ENCODE assay signal across 9 cellular contexts in the genomic region with DNA sequence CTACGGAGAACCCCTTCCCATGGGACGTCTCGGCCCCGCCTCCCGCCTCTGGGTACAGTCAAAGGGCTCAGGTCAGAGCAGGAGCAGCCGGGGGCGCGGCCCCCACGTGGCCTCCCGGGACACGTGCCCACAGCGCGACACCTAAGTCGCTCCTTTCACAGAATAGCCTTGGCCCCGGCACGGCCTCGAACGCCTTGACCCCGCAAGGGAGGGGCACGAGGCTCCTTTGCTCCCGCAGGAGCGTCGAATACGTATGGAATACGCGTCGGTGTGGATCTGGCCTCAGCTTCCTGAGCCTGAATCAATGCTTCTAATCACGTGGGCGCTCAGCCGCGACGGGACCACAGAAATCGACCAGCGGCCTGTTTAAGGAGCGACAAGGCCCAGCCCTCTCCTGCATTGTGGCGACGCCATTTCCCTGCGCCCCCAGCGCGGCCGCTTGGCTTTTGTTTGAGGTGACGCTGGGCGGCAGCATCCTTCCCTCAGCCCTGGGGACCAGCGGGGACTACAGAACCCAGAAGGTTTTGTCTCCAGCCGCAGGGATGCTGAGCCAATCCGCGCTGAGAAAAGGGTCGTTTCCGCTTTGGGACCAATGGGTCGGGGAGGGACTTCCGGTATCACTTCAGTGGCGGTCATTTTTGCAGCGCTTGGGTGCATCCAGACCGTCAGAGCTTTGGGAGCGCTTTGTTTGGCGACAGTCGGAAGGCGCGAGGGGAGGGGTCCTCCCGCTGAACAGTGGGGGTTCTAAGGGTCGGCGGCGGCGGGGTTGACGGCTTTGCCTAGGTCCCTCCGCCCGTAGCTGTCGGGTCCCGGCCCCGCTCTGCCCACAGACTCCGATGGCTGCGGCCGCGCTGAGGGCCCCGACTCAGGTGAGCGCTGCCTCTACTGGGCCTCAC. TPM values are rescaled to one million over a fixed set of nuclear protein-coding genes. Genes with fewer than 3 reads are reported as not detected.
DNase-seq lines count a peak whose midpoint lies in the region; ATAC-seq and TF ChIP-seq lines count a peak whose summit lies in the region.
"Had no signal": no experiment of that assay in that cellular context is flagged by ENCODE, and none has a peak within 500 bp of the region (broad histone marks: within the 10 kb centered on the region; RNA-seq: fewer than 3 reads in every experiment).

A gene (plus strand): TSS at position 625 of the 896 bp plus-strand sequence. CDS start 212 bp downstream, at position 837.

- H3K27ac ChIP-seq in temporal lobe (ENCODE audit: low read depth, low read length): peak within 1 kb of the TSS; percentile 30
- H3K27ac ChIP-seq: C4-2B had no signal

- peaks cover 18% of the 10 kb centered on the region for H3K4me1 Mint-ChIP-seq in activated naive CD8-positive, alpha-beta T cell treated with anti-CD3 and anti-CD28 coated beads, Interleukin-2, amount 50 U/mL, for 24 hours
- peaks cover 12% of the 10 kb centered on the region for H3K4me1 Mint-ChIP-seq in osteocyte (ENCODE audit: unreplicated experiment)

- peak within 1 kb of the TSS; percentile 79 for H3K27ac Mint-ChIP-seq in activated naive CD8-positive, alpha-beta T cell treated with anti-CD3 and anti-CD28 coated beads, Interleukin-2, amount 50 U/mL, for 24 hours
- H3K27ac Mint-ChIP-seq in osteocyte (ENCODE audit: unreplicated experiment): peak within 1 kb of the TSS; percentile 90

- peaks cover 56% of the 10 kb centered on the region for H3K36me3 Mint-ChIP-seq in activated naive CD8-positive, alpha-beta T cell treated with anti-CD3 and anti-CD28 coated beads, Interleukin-2, amount 50 U/mL, for 24 hours (ENCODE audit: low read depth)
- peaks cover 35% of the 10 kb centered on the region for H3K36me3 Mint-ChIP-seq in osteocyte (ENCODE audit: unreplicated experiment)

- peak; percentile 12 for TF ChIP-seq CTCF in osteocyte (IDR thresholded peaks at IDR 0.05)

- intact Hi-C loops in cardiac septum (cut with DNase I): loop anchor here (2.0 kb wide), 1 partner anchor 15 kb away; a partner anchor contains a TSS

- ATAC-seq in HG03460 (IDR thresholded peaks at IDR 0.05; ENCODE audit: unreplicated experiment): peak; percentile 90
- peak; percentile 89 for ATAC-seq in activated naive CD8-positive, alpha-beta T cell treated with anti-CD3 and anti-CD28 coated beads, Interleukin-2, amount 50 U/mL, for 24 hours

- H3K27me3 Mint-ChIP-seq in activated naive CD8-positive, alpha-beta T cell treated with anti-CD3 and anti-CD28 coated beads, Interleukin-2, amount 50 U/mL, for 24 hours: no peaks in the 10 kb centered on the region
- H3K27me3 Mint-ChIP-seq in osteocyte (ENCODE audit: unreplicated experiment): no peaks in the 10 kb centered on the region

- peaks cover 55% of the 10 kb centered on the region for H3K9me3 Mint-ChIP-seq in activated naive CD8-positive, alpha-beta T cell treated with anti-CD3 and anti-CD28 coated beads, Interleukin-2, amount 50 U/mL, for 24 hours
- H3K9me3 Mint-ChIP-seq in osteocyte (ENCODE audit: unreplicated experiment): peaks cover 41% of the 10 kb centered on the region

- peak within 1 kb of the TSS; percentile 91 for H3K4me3 Mint-ChIP-seq in activated naive CD8-positive, alpha-beta T cell treated with anti-CD3 and anti-CD28 coated beads, Interleukin-2, amount 50 U/mL, for 24 hours
- H3K4me3 Mint-ChIP-seq in osteocyte (ENCODE audit: unreplicated experiment): peak within 1 kb of the TSS; percentile 85

- DNase-seq in NCI-H2081 (lab: John Stamatoyannopoulos, UW): peak; percentile 8 to 15
- no peak for DNase-seq in NCI-H2081 treated with DMSO at 0.1 percent for 48 hours (lab: John Stamatoyannopoulos, UW)
- peak; percentile 40 for DNase-seq in SKM-1 treated with dmso at 0.1 percent for 144 hours (lab: John Stamatoyannopoulos, UW; ENCODE audit: unreplicated experiment)
- DNase-seq in activated naive CD8-positive, alpha-beta T cell treated with anti-CD3 and anti-CD28 coated beads, Interleukin-2, amount 50 U/mL, for 24 hours: peak; percentile 78
- DNase-seq in cardiac septum (ENCODE audit: low spot score): peak; percentile 96
- peak; percentile 94 for DNase-seq in osteocyte (ENCODE audit: extremely low spot score, unreplicated experiment)

RNA-seq across cellular contexts. Expression of the gene that starts here (rescaled TPM):
- total RNA-seq in cardiac septum (4.5 TPM), osteocyte (6.8 and 7.1 TPM in 2 replicates), temporal lobe (22.1 TPM)
